8 cellular contexts compared by ENCODE assay signal in the genomic region with DNA sequence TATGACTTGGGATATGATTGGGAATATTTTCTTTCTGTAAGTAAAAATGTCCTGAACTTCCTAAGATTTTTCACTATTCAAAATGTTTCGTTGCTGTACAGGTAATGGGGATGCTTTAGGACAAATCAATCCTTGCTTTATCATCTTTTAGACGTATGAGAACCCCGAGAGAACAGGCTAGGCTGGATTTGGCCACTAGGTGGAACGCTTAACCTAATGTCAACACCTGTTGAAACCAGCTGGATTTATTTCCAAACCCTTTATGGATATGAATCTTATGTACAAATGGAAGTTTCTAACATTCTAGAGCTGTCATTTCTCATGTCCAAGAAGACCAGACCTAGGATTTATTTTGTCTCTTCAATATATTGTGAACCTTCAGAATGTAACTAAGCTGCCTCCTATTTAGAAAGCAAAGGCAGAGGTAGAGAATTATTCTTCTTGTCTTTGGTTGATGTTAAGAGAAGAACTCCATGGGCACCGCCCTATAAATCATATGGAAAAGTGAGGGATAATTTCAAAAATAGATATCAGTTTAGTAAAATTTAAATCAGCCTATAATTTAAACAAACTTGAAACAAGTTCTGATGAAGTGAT.
DNase-seq lines count a peak whose midpoint lies in the region; ATAC-seq and TF ChIP-seq lines count a peak whose summit lies in the region.

No MANE protein-coding gene starts in this region.

- H3K27ac ChIP-seq in OCI-LY7 (ENCODE audit: low read depth, low read length, poor library complexity, severe bottlenecking), result no peak overlapping the region

- ATAC-seq in GM19463 (IDR thresholded peaks at IDR 0.05; ENCODE audit: unreplicated experiment), result peak; percentile 84
- peak; percentile 59 for ATAC-seq in esophagus mucosa

- intact Hi-C loops in OCI-LY7 (cut with micrococcal nuclease; ENCODE audit: unreplicated experiment), result loop anchor here (2.0 to 10.0 kb wide), 3 partner anchors 248 to 552 kb away; no protein-coding TSS in a partner anchor

- H3K9me3 ChIP-seq in OCI-LY7 (ENCODE audit: low read length), result no peaks in the 10 kb centered on the region

- H4K20me1 ChIP-seq in OCI-LY7 (ENCODE audit: insufficient read depth, low read length), result no peaks in the 10 kb centered on the region

- H2AFZ ChIP-seq in OCI-LY7 (ENCODE audit: low read length), result no peak overlapping the region

- peak; percentile 83 for TF ChIP-seq CTCF in OCI-LY7 (conservative IDR thresholded peaks at IDR 0.05; ENCODE audit: low read length)

- no peak overlapping the region for H3K4me3 ChIP-seq in OCI-LY7 (ENCODE audit: low read depth, low read length, poor library complexity, severe bottlenecking)

- BruUV-seq in OCI-LY7 (replicated peaks; lab: Mats Ljungman, UMichigan), result no TSS peak

- H3K36me3 ChIP-seq in OCI-LY7 (ENCODE audit: insufficient read depth, low read length), result no peaks in the 10 kb centered on the region

- H3K9me2 ChIP-seq in OCI-LY7 (ENCODE audit: insufficient read depth, low read length), result no peaks in the 10 kb centered on the region

- POLR2A ChIA-PET in OCI-LY7 (lab: Charles Lee), result interaction anchor here (0.6 kb wide), 2 partner anchors 171 to 444 kb away, joined by 3 to 4 read pairs; no protein-coding TSS in a partner anchor

- CTCF ChIA-PET in OCI-LY7 (lab: Charles Lee; ENCODE audit: unreplicated experiment), result no interaction called here

- no peaks in the 10 kb centered on the region for H3K4me1 ChIP-seq in OCI-LY7 (ENCODE audit: insufficient read depth, low read length, poor library complexity, severe bottlenecking)

- no peak overlapping the region for H3K4me2 ChIP-seq in OCI-LY7 (ENCODE audit: low read length)

- DNase-seq in DMS53 treated with DMSO at 0.1 percent for 48 hours (lab: John Stamatoyannopoulos, UW; ENCODE audit: unreplicated experiment) (peak; percentile 75), HT1080 (ENCODE audit: low read depth) (peak; percentile 39), OCI-LY7 (ENCODE audit: low spot score) (peak; percentile 45), renal cortical epithelial cell (ENCODE audit: low read depth) (peak; percentile 59), ureter (ENCODE audit: low spot score) (no peak), NOMO-1 (lab: John Stamatoyannopoulos, UW; ENCODE audit: unreplicated experiment in 2 of 2) (no peak)

- H3K79me2 ChIP-seq in OCI-LY7 (ENCODE audit: insufficient read depth, low read depth, low read length), result no peaks in the 10 kb centered on the region

Comparison
In these comparisons a context has a peak if more than half of its experiments do, and no peak if none do; other contexts are left out.
1. DNase-seq: peak in DMS53 treated with DMSO at 0.1 percent for 48 hours (single experiment), HT1080 (single experiment), OCI-LY7 (single experiment) and renal cortical epithelial cell (single experiment); none in ureter (single experiment) and NOMO-1 (0 of 2).